ENCODE assay signal across 20 cellular contexts in the genomic region with DNA sequence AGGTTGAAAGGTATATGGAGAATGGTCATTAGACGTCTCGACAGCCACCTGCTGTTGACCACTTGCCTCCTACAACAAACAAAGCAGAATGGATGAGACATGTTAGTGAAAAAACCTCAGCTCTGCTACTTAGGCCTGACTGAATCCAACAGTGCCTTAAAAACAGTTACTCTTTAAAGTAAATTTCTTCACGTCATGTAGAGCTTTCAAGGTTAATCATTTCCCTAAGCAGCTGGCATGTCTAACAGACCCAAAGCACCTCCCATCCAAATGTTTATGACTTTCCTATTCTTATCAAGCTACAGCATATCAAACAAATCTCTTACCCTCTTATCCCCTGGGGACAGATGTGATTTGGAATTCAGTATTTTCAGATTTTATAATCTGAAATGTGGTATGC.
A peak's percentile ranks its signal among the peaks of the same experiment; 100 is the strongest.
DNase-seq lines count a peak whose midpoint lies in the region; ATAC-seq, FAIRE-seq and TF ChIP-seq lines count a peak whose summit lies in the region.
"Had no signal": no experiment of that assay in that cellular context is flagged by ENCODE, and none has a peak within 500 bp of the region (broad histone marks: within the 10 kb centered on the region; RNA-seq: fewer than 3 reads in every experiment).

No MANE protein-coding gene starts in this region.

- no peaks in the 10 kb centered on the region for H3K9me3 ChIP-seq in ascending aorta
- H3K9me3 ChIP-seq in lower lobe of right lung = no peaks in the 10 kb centered on the region
- H3K9me3 ChIP-seq in small intestine (ENCODE audit: control insufficient read depth, low read depth) = no peaks in the 10 kb centered on the region
- H3K9me3 ChIP-seq: prostate gland had no signal

- ATAC-seq in lower lobe of right lung (peak in 1 of 2 donors; percentile 41), HG02970 (IDR thresholded peaks at IDR 0.05; ENCODE audit: low FRiP score, unreplicated experiment) (no peak)
- ATAC-seq: GM23338; naive thymus-derived CD8-positive, alpha-beta T cell had no signal

- intact Hi-C loops in ascending aorta (cut with DNase I) (loop anchor here (10.0 kb wide), 1 partner anchor 219 kb away; a partner anchor contains a TSS), lower lobe of right lung (cut with DNase I) (no loop called here)

- H3K27ac ChIP-seq in ascending aorta (peak overlapping the region; percentile 6 to 14), lower lobe of right lung (peak overlapping the region; percentile 2), small intestine (ENCODE audit: low read depth in 1 of 2, low read length in 1 of 2) (no peak overlapping the region)
- H3K27ac ChIP-seq: prostate gland had no signal

- no peak for TF ChIP-seq CTCF in ascending aorta (IDR thresholded peaks at IDR 0.05)
- TF ChIP-seq CTCF in lower lobe of right lung (IDR thresholded peaks at IDR 0.05) = no peak

- 13 to 55% (median 39%) methylated on average over 3 of the region's 3 CpGs for WGBS in small intestine, 3 donors

- H3K36me3 ChIP-seq in ascending aorta (peaks cover 41 to 51% of the 10 kb centered on the region in 2 donors), lower lobe of right lung (peaks cover 74% of the 10 kb centered on the region), small intestine (ENCODE audit: control insufficient read depth in 2 of 2, insufficient read depth in 2 of 2, low read length in 2 of 2) (peaks cover 0 to 4% of the 10 kb centered on the region in 2 donors)
- H3K36me3 ChIP-seq: prostate gland had no signal

- DNase-seq in DMS53 (lab: John Stamatoyannopoulos, UW) = peak; percentile 81
- DNase-seq in ascending aorta (ENCODE audit: low spot score in 2 of 2) = no peak
- no peak for DNase-seq in lower lobe of right lung
- peak; percentile 34 for DNase-seq in small intestine
- no peak for DNase-seq in cerebellar nuclear complex (lab: John Stamatoyannopoulos, UW)
- DNase-seq in HTR-8/SVneo (ENCODE audit: insufficient read length, low spot score) = no peak
- DNase-seq: activated CD4-positive, alpha-beta T cell treated with anti-CD3 and anti-CD28 coated beads for 48 hours; AML-193; COR-L47; mammary epithelial cell; naive thymus-derived CD8-positive, alpha-beta T cell; NCI-H187; NCI-H82; OCI-M1; SHP77 treated with DMSO at 0.1 percent for 48 hours; stimulated activated CD4-positive, alpha-beta T cell treated with anti-CD3 and anti-CD28 coated beads, Interleukin-2, amount 100 ng/mL, for 48 hours; stimulated activated naive CD4-positive, alpha-beta T cell treated with Interleukin-2 at 50 U/mL for 16 hours had no signal

- FAIRE-seq in small intestine (lab: Jason Lieb, UNC) (no peak), HTR-8/SVneo (lab: Jason Lieb, UNC) (no peak)

- H3K27me3 ChIP-seq in ascending aorta (no peaks in the 10 kb centered on the region), lower lobe of right lung (ENCODE audit: low read depth) (no peaks in the 10 kb centered on the region), small intestine (ENCODE audit: control insufficient read depth in 2 of 2, insufficient read depth in 2 of 2, low read length in 2 of 2) (no peaks in the 10 kb centered on the region)

- no peak overlapping the region for H3K4me3 ChIP-seq in ascending aorta
- no peak overlapping the region for H3K4me3 ChIP-seq in lower lobe of right lung
- no peak overlapping the region for H3K4me3 ChIP-seq in small intestine (ENCODE audit: low read depth in 1 of 2, low read length in 2 of 2)
- H3K4me3 ChIP-seq: GM23338, prostate gland had no signal

- H3K4me1 ChIP-seq in ascending aorta = peaks cover 0 to 16% of the 10 kb centered on the region in 2 donors
- H3K4me1 ChIP-seq in lower lobe of right lung = peaks cover 42% of the 10 kb centered on the region
- H3K4me1 ChIP-seq in small intestine (ENCODE audit: control insufficient read depth in 2 of 2, insufficient read depth in 1 of 2, low read depth in 1 of 2, low read length in 1 of 2) = no peaks in the 10 kb centered on the region
- H3K4me1 ChIP-seq: prostate gland had no signal

Comparison
In these comparisons a context has a peak if more than half of its experiments do, and no peak if none do; other contexts are left out.
1. DNase-seq: peak in DMS53 (single experiment) and small intestine (single experiment); none in ascending aorta (0 of 2), lower lobe of right lung (single experiment), cerebellar nuclear complex (0 of 2) and HTR-8/SVneo (single experiment).
2. H3K27ac ChIP-seq: peak in ascending aorta (2 of 2) and lower lobe of right lung (single experiment); none in small intestine (0 of 2).